25 cellular contexts compared by ENCODE assay signal in the genomic region with DNA sequence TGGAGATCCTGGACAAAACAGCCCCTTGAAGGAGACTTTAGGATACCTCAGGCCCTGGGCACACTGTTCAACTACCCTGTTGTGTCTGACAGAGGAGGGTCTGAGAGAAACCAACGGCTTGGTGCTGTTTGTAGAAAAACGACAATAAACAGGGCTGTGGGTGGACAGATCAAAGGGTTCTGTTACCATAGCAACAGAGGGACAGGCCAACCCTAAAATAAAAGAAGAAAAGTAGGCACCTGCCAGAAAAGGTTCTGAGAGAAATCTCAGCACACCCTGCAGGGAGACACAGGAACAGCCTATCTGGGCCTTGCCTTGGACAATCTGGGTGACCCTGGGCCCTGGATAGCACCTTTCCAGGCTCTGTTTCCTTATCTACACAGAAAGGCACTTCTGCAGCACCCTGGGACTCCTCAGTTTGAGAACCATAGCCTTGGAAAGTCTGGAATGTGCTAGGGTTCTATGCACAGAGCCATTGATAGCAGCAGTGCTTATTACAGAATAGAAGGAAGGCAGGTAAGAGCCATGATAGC.
"Had no signal": no experiment of that assay in that cellular context is flagged by ENCODE, and none has a peak within 500 bp of the region (broad histone marks: within the 10 kb centered on the region; RNA-seq: fewer than 3 reads in every experiment).

No MANE protein-coding gene starts in this region.

- H3K27me3 ChIP-seq: colonic mucosa, hepatocyte, left lung, pancreas had no signal

- DNase-seq: colonic mucosa; effector CD8-positive, alpha-beta T cell; foreskin keratinocyte; heart left ventricle; left cardiac atrium; left lung; mammary epithelial cell; naive thymus-derived CD8-positive, alpha-beta T cell; nephron progenitor cell; pancreas; stimulated activated CD4-positive, alpha-beta T cell treated with anti-CD3 and anti-CD28 coated beads, Interleukin-12 subunit alpha, Interleukin-12 subunit beta, amount 100 ng/mL, for 4 hours; stimulated activated CD4-positive, alpha-beta T cell treated with anti-CD3 and anti-CD28 coated beads, Interleukin-1b, Interleukin-23, amount 100 ng/mL, for 48 hours; stimulated activated CD4-positive, alpha-beta T cell treated with anti-CD3 and anti-CD28 coated beads, Interleukin-4, amount 100 ng/mL, for 1 hour; stimulated activated CD8-positive, alpha-beta memory T cell treated with anti-CD3 and anti-CD28 coated beads, Interleukin-4, amount 100 ng/mL, for 48 hours; stimulated activated naive CD4-positive, alpha-beta T cell treated with Interleukin-2 at 50 U/mL for 16 hours; stomach; tibial artery had no signal

- H3K4me3 Mint-ChIP-seq: dendritic cell treated with granulocyte-macrophage colony-stimulating factor and Interleukin-4, amounts not matched to agents 40 ng/mL and 50 ng/mL, for 4 days; naive thymus-derived CD8-positive, alpha-beta T cell; nephron progenitor cell; type B pancreatic cell had no signal

- H3K9me3 ChIP-seq: colonic mucosa, pancreas had no signal

- ATAC-seq: foreskin keratinocyte; gastroesophageal sphincter; heart left ventricle; left cardiac atrium; left lung; naive thymus-derived CD8-positive, alpha-beta T cell; pancreas; sciatic nerve had no signal

- H3K27ac Mint-ChIP-seq: dendritic cell treated with granulocyte-macrophage colony-stimulating factor and Interleukin-4, amounts not matched to agents 40 ng/mL and 50 ng/mL, for 4 days; naive thymus-derived CD8-positive, alpha-beta T cell; type B pancreatic cell had no signal

- H3K27ac ChIP-seq: colonic mucosa, esophagus muscularis mucosa, foreskin keratinocyte, gastroesophageal sphincter, heart left ventricle, hepatocyte, left lung, neutrophil, pancreas, stomach, tibial artery had no signal

- H3K4me1 ChIP-seq: colonic mucosa, esophagus muscularis mucosa, foreskin keratinocyte, gastroesophageal sphincter, heart left ventricle, left lung, pancreas, stomach, tibial artery had no signal

- H3K36me3 ChIP-seq: colonic mucosa, esophagus muscularis mucosa, gastroesophageal sphincter, heart left ventricle, left lung, neutrophil, pancreas, stomach, tibial artery had no signal

- H3K4me1 Mint-ChIP-seq: naive thymus-derived CD8-positive, alpha-beta T cell had no signal

- H3K4me3 ChIP-seq: colonic mucosa, esophagus muscularis mucosa, gastroesophageal sphincter, heart left ventricle, hepatocyte, left lung, pancreas, smooth muscle cell, stomach, tibial artery had no signal
